Comparison of ENCODE assay signal across 8 cellular contexts in genomic region chr9:98944130-98945074, GRCh38. TPM values are rescaled to one million over a fixed set of nuclear protein-coding genes. Genes with fewer than 3 reads are reported as not detected.
A peak's percentile ranks its signal among the peaks of the same experiment; 100 is the strongest.
DNase-seq lines count a peak whose midpoint lies in the region; ATAC-seq and TF ChIP-seq lines count a peak whose summit lies in the region.

No MANE protein-coding gene starts in this region.

- ATAC-seq in thoracic aorta (ENCODE audit: insufficient number of reproducible peaks, low FRiP score, low read depth) (no peak), HG03045 (IDR thresholded peaks at IDR 0.05; ENCODE audit: unreplicated experiment) (no peak), HG02678 (IDR thresholded peaks at IDR 0.05; ENCODE audit: unreplicated experiment) (no peak)

- H3K27me3 ChIP-seq in adrenal gland: no peaks in the 10 kb centered on the region
- no peaks in the 10 kb centered on the region for H3K27me3 ChIP-seq in thoracic aorta (replicated peaks; ENCODE audit: insufficient read depth)

- no peaks in the 10 kb centered on the region for H3K9me3 Mint-ChIP-seq in activated CD4-positive, alpha-beta T cell treated with anti-CD3 and anti-CD28 coated beads, Interleukin-2, amount 10 ng/mL, durations not matched to agents 24 days and 14 days

- WGBS in adrenal gland, 4 donors: 5 to 20% (median 11%) methylated on average over 9 to 49 of the region's 49 CpGs

- peak overlapping the region; percentile 62 for H3K4me3 Mint-ChIP-seq in activated CD4-positive, alpha-beta T cell treated with anti-CD3 and anti-CD28 coated beads, Interleukin-2, amount 10 ng/mL, durations not matched to agents 24 days and 14 days

- no peaks in the 10 kb centered on the region for H3K36me3 ChIP-seq in adrenal gland (replicated peaks in 1 of 2)
- H3K36me3 ChIP-seq in thoracic aorta: no peaks in the 10 kb centered on the region

- H3K27ac Mint-ChIP-seq in activated CD4-positive, alpha-beta T cell treated with anti-CD3 and anti-CD28 coated beads, Interleukin-2, amount 10 ng/mL, durations not matched to agents 24 days and 14 days: no peak overlapping the region

- no peak for TF ChIP-seq POLR2A in adrenal gland (IDR thresholded peaks at IDR 0.05)

- H3K27ac ChIP-seq in adrenal gland (peak overlapping the region in 4 of 5 donors; percentile 60 to 86 (median 70)), thoracic aorta (peak overlapping the region; percentile 29 to 58)

- H3K36me3 Mint-ChIP-seq in activated CD4-positive, alpha-beta T cell treated with anti-CD3 and anti-CD28 coated beads, Interleukin-2, amount 10 ng/mL, durations not matched to agents 24 days and 14 days (ENCODE audit: low read depth): no peaks in the 10 kb centered on the region

- peak; percentile 60 for DNase-seq in activated CD4-positive, alpha-beta T cell treated with anti-CD3 and anti-CD28 coated beads, Interleukin-2, amount 10 ng/mL, durations not matched to agents 24 days and 14 days
- DNase-seq in activated CD4-positive, alpha-beta T cell treated with anti-CD3 and anti-CD28 coated beads, Interleukin-2, amount 50 U/mL, for 4 hours: no peak
- DNase-seq in adrenal gland: peak; percentile 36 to 61 (median 47)
- peak; percentile 3 for DNase-seq in kidney tubule cell (ENCODE audit: low spot score)
- no peak for DNase-seq in thoracic aorta (ENCODE audit: low spot score)
- DNase-seq in putamen (ENCODE audit: low spot score): no peak

- H3K27me3 Mint-ChIP-seq in activated CD4-positive, alpha-beta T cell treated with anti-CD3 and anti-CD28 coated beads, Interleukin-2, amount 10 ng/mL, durations not matched to agents 24 days and 14 days: peaks cover 70% of the 10 kb centered on the region

- H3K4me1 Mint-ChIP-seq in activated CD4-positive, alpha-beta T cell treated with anti-CD3 and anti-CD28 coated beads, Interleukin-2, amount 10 ng/mL, durations not matched to agents 24 days and 14 days: peaks cover 6% of the 10 kb centered on the region

- no peak for TF ChIP-seq CTCF in adrenal gland (IDR thresholded peaks at IDR 0.05)
- TF ChIP-seq CTCF in thoracic aorta (IDR thresholded peaks at IDR 0.05): no peak

- no peaks in the 10 kb centered on the region for H3K9me3 ChIP-seq in adrenal gland (replicated peaks in 1 of 3)
- no peaks in the 10 kb centered on the region for H3K9me3 ChIP-seq in thoracic aorta

- H3K4me1 ChIP-seq in adrenal gland (replicated peaks in 1 of 2) (peaks cover 0 to 12% of the 10 kb centered on the region in 2 donors), thoracic aorta (ENCODE audit: control insufficient read depth in 1 of 2, low read depth in 2 of 2) (peaks cover 0 to 23% of the 10 kb centered on the region in 2 donors)

- H3K4me3 ChIP-seq in adrenal gland: peak overlapping the region in 2 of 4 donors; percentile 64 to 78
- peak overlapping the region; percentile 72 for H3K4me3 ChIP-seq in thoracic aorta

- intact Hi-C loops in activated CD4-positive, alpha-beta T cell treated with anti-CD3 and anti-CD28 coated beads, Interleukin-2, amount 10 ng/mL, durations not matched to agents 24 days and 14 days (cut with micrococcal nuclease): no loop called here
- intact Hi-C loops in adrenal gland (cut with DNase I): loop anchor here in 1 of 2 donors (10.0 kb wide), 1 partner anchor 80 kb away; no protein-coding TSS in a partner anchor

RNA-seq across cellular contexts. Expression of gene COL15A1, which starts 0.7 kb away (rescaled TPM):
- 0.05 and 0.12 TPM in 2 replicates for total RNA-seq in activated CD4-positive, alpha-beta T cell treated with anti-CD3 and anti-CD28 coated beads, Interleukin-2, amount 10 ng/mL, durations not matched to agents 24 days and 14 days
- total RNA-seq in adrenal gland (100 to 1,000 TPM in 4 of 8 donors, 10 to 100 TPM in 4; 66.2 to 320 (median 101) TPM), thoracic aorta (10 to 100 TPM; 23.3 to 70.4 TPM)
- polyA plus RNA-seq in adrenal gland: 100 to 1,000 TPM in 1 of 3 donors, 10 to 100 TPM in 2; 34.8 to 111 (median 61.2) TPM

Comparison
In these comparisons a context has a peak if more than half of its experiments do, and no peak if none do; other contexts are left out.
1. DNase-seq: peak in activated CD4-positive, alpha-beta T cell treated with anti-CD3 and anti-CD28 coated beads, Interleukin-2, amount 10 ng/mL, durations not matched to agents 24 days and 14 days (single experiment), adrenal gland (7 of 7) and kidney tubule cell (single experiment); none in activated CD4-positive, alpha-beta T cell treated with anti-CD3 and anti-CD28 coated beads, Interleukin-2, amount 50 U/mL, for 4 hours (0 of 2), thoracic aorta (single experiment) and putamen (single experiment).
2. RNA of gene COL15A1, which starts 0.7 kb away (total RNA-seq): 66.2 to 320 TPM in adrenal gland and 23.3 to 70.4 TPM in thoracic aorta; 0.05 to 0.12 TPM in activated CD4-positive, alpha-beta T cell treated with anti-CD3 and anti-CD28 coated beads, Interleukin-2, amount 10 ng/mL, durations not matched to agents 24 days and 14 days; every median in the first group is over 10 times any median in the second.